In the genomic region with DNA sequence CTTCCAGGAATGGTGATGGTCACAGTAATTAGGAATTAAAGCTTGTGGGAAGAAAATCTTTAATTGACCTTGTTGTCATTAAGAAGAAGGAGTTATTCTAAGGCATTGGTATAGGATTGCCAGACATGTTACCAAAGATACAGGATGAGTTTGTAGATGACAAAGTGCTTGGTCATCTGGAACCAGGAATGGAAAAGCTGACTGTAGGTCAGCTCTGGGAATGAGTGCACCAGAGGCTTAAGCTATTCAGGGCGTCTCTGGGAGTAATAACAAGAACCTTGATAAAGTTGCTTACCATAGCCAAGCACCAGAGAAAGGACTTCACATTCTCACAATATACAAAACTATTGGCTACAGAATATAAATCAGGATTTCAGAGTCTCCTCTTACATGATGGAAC, we compare ENCODE assay signal across 13 cellular contexts.
DNase-seq lines count a peak whose midpoint lies in the region; ATAC-seq, FAIRE-seq and TF ChIP-seq lines count a peak whose summit lies in the region.
"Had no signal": no experiment of that assay in that cellular context is flagged by ENCODE, and none has a peak within 500 bp of the region (broad histone marks: within the 10 kb centered on the region; RNA-seq: fewer than 3 reads in every experiment).

No MANE protein-coding gene starts in this region.

- H3K9ac ChIP-seq in endothelial cell of umbilical vein (replicated peaks; ENCODE audit: extremely low read depth, insufficient read depth, low read length), result no peak overlapping the region

- H4K20me1 ChIP-seq in endothelial cell of umbilical vein (replicated peaks; ENCODE audit: control insufficient read depth, extremely low read depth, insufficient read depth, low read length), result no peaks in the 10 kb centered on the region

- no peaks in the 10 kb centered on the region for H3K36me3 ChIP-seq in MG63
- H3K36me3 ChIP-seq in endothelial cell of umbilical vein (ENCODE audit: control insufficient read depth in 2 of 2, extremely low read depth in 1 of 2, insufficient read depth in 2 of 2, low read length in 2 of 2), result no peaks in the 10 kb centered on the region
- H3K36me3 ChIP-seq: prostate gland had no signal

- H3K4me3 ChIP-seq in MG63 (no peak overlapping the region), endothelial cell of umbilical vein (replicated peaks in 1 of 3; ENCODE audit: insufficient read depth in 1 of 3, low read depth in 1 of 3, low read length in 3 of 3) (no peak overlapping the region)
- H3K4me3 ChIP-seq: prostate gland had no signal

- no peak for TF ChIP-seq CTCF in endothelial cell of umbilical vein (IDR thresholded peaks at IDR 0.05; ENCODE audit: extremely low read depth in 1 of 2, insufficient read depth in 1 of 2, low read depth in 1 of 2, low read length in 2 of 2)

- H3K9me3 ChIP-seq in MG63, result no peaks in the 10 kb centered on the region
- H3K9me3 ChIP-seq in endothelial cell of umbilical vein (replicated peaks; ENCODE audit: control insufficient read depth, insufficient read depth, low read length), result no peaks in the 10 kb centered on the region
- H3K9me3 ChIP-seq: prostate gland had no signal

- POLR2A ChIA-PET in endothelial cell of umbilical vein (lab: Charles Lee), result no interaction called here

- no peak for TF ChIP-seq POLR2A in endothelial cell of umbilical vein (IDR thresholded peaks at IDR 0.05; ENCODE audit: low read depth, low read length)

- H3K27me3 ChIP-seq in MG63 (no peaks in the 10 kb centered on the region), endothelial cell of umbilical vein (ENCODE audit: control insufficient read depth in 2 of 2, insufficient read depth in 2 of 2, low read length in 2 of 2) (no peaks in the 10 kb centered on the region)

- H3K27ac ChIP-seq in endothelial cell of umbilical vein (ENCODE audit: insufficient read depth, low read depth, low read length), result no peak overlapping the region
- H3K27ac ChIP-seq: prostate gland had no signal

- ATAC-seq in GM21423 (IDR thresholded peaks at IDR 0.05; ENCODE audit: unreplicated experiment) (no peak), HG03460 (IDR thresholded peaks at IDR 0.05; ENCODE audit: unreplicated experiment) (no peak)

- no peak overlapping the region for H3K4me2 ChIP-seq in endothelial cell of umbilical vein (ENCODE audit: insufficient read depth, low read length)

- H3K9me1 ChIP-seq in endothelial cell of umbilical vein (replicated peaks; ENCODE audit: control insufficient read depth, extremely low read depth, insufficient read depth, low read length), result peaks cover 2% of the 10 kb centered on the region

- no peaks in the 10 kb centered on the region for H3K79me2 ChIP-seq in endothelial cell of umbilical vein (ENCODE audit: control insufficient read depth, insufficient read depth, low read length)

- intact Hi-C loops in endothelial cell of umbilical vein (cut with micrococcal nuclease), result no loop called here

- FAIRE-seq in endothelial cell of umbilical vein (lab: Jason Lieb, UNC), result no peak
- FAIRE-seq: endometrium, G401.6 had no signal

- CTCF ChIA-PET in endothelial cell of umbilical vein (lab: Charles Lee), result interaction anchor here (0.9 to 1.0 kb wide), 2 partner anchors 10 to 16 kb away, joined by 3 to 4 read pairs; no protein-coding TSS in a partner anchor

- no peaks in the 10 kb centered on the region for H3K4me1 ChIP-seq in endothelial cell of umbilical vein (ENCODE audit: control insufficient read depth, extremely low read depth, insufficient read depth, low read length)
- H3K4me1 ChIP-seq: prostate gland had no signal

- H2AFZ ChIP-seq in endothelial cell of umbilical vein (ENCODE audit: low read depth, low read length), result no peak overlapping the region

- dilution Hi-C loops in endothelial cell of umbilical vein (cut with MboI; ENCODE audit: extremely low pct_ligation_motif_present, low sequenced_read_pairs), result no loop called here

- DNase-seq in GM04503 (ENCODE audit: low read depth) (peak; percentile 82), MG63 (peak; percentile 57), endothelial cell of umbilical vein (ENCODE audit: low read depth, low spot score) (peak; percentile 30), renal cortical epithelial cell (ENCODE audit: low read depth) (peak; percentile 78), NCI-H526 (lab: John Stamatoyannopoulos, UW) (no peak), NCI-H1092 treated with DMSO at 0.1 percent for 48 hours (lab: John Stamatoyannopoulos, UW) (no peak)
- DNase-seq: activated naive CD4-positive, alpha-beta T cell treated with Interleukin-2 at 50 U/mL for 16 hours; SIG-M5 had no signal

- BruUV-seq in endothelial cell of umbilical vein (replicated peaks; lab: Mats Ljungman, UMichigan), result no TSS peak

TF ChIP-seq in endothelial cell of umbilical vein, 7 proteins besides CTCF, POLR2A, EP300 and RAD21:
- TF ChIP-seq JUN (IDR thresholded peaks at IDR 0.05; ENCODE audit: borderline replicate concordance, insufficient read depth, insufficient read length, low read depth) (no peak), POLR2AphosphoS5 (IDR thresholded peaks at IDR 0.05; ENCODE audit: insufficient read depth, low read depth, low read length) (no peak), MYC (IDR thresholded peaks at IDR 0.05; ENCODE audit: low read depth, low read length) (no peak), EZH2 (IDR thresholded peaks at IDR 0.05; ENCODE audit: borderline replicate concordance, low read depth, low read length, severe bottlenecking) (no peak), MAX (IDR thresholded peaks at IDR 0.05; ENCODE audit: insufficient read depth, insufficient read length) (no peak), GATA2 (IDR thresholded peaks at IDR 0.05; ENCODE audit: insufficient read depth, insufficient read length, low read depth, low read length) (no peak), FOS (IDR thresholded peaks at IDR 0.05; ENCODE audit: borderline replicate concordance, insufficient read depth, low read length) (no peak)

Comparison
In these comparisons a context has a peak if more than half of its experiments do, and no peak if none do; other contexts are left out.
1. DNase-seq: peak in GM04503 (single experiment), MG63 (single experiment), endothelial cell of umbilical vein (single experiment) and renal cortical epithelial cell (single experiment); none in NCI-H526 (0 of 2) and NCI-H1092 treated with DMSO at 0.1 percent for 48 hours (single experiment).